13 cellular contexts compared by ENCODE assay signal in the genomic region with DNA sequence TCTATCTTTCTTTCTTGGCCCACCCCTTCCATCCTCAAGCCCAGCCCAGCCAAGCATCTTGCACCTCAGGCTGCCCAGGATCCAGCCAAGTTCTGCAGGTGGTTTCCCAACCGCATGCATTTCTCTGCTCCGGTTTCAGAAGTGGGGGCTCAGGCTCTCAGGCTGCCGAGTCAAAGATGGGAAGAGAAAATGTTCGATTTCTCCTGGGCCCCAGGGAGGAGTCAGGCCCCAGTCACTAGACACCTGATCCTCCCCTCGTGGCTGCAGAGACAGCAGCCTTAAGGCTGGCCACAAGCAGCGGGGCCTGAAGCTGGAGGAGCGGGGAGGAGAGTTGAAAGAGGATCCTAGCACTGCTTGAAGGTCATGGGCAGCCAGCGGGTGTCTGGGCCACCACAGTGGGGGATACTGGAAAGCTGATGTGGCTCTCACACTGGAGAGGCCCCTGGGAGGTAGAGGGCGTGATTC. TPM values are rescaled to one million over a fixed set of nuclear protein-coding genes. Genes with fewer than 3 reads are reported as not detected.
DNase-seq lines count a peak whose midpoint lies in the region; ATAC-seq, FAIRE-seq and TF ChIP-seq lines count a peak whose summit lies in the region.
"Had no signal": no experiment of that assay in that cellular context is flagged by ENCODE, and none has a peak within 500 bp of the region (broad histone marks: within the 10 kb centered on the region; RNA-seq: fewer than 3 reads in every experiment).

No MANE protein-coding gene starts in this region.

- H3K4me3 ChIP-seq in OCI-LY1 (ENCODE audit: low read depth, low read length, poor library complexity, severe bottlenecking) (peak overlapping the region; percentile 28), adrenal gland (no peak overlapping the region)

- no peak for ATAC-seq in HG02763 (IDR thresholded peaks at IDR 0.05; ENCODE audit: unreplicated experiment)

- no peak overlapping the region for H2BK5ac ChIP-seq in H9 (ENCODE audit: insufficient read length, low read length)

- H3K27ac ChIP-seq in H9 (ENCODE audit: insufficient read length, low read depth, low read length), result no peak overlapping the region
- H3K27ac ChIP-seq in OCI-LY1 (ENCODE audit: low read depth, low read length, poor library complexity, severe bottlenecking), result no peak overlapping the region
- no peak overlapping the region for H3K27ac ChIP-seq in adrenal gland
- H3K27ac ChIP-seq: brain microvascular endothelial cell had no signal

- no peaks in the 10 kb centered on the region for H3K79me2 ChIP-seq in H9 (ENCODE audit: insufficient read depth, low read length)
- no peaks in the 10 kb centered on the region for H3K79me2 ChIP-seq in OCI-LY1 (ENCODE audit: insufficient read depth, low read length)

- H3K9ac ChIP-seq in H9 (ENCODE audit: extremely low read depth, insufficient read length, low read length) (no peak overlapping the region), OCI-LY1 (ENCODE audit: low read length) (no peak overlapping the region)

- peaks cover 4 to 8% of the 10 kb centered on the region in 2 experiments for H3K9me3 Mint-ChIP-seq in H9
- H3K9me3 Mint-ChIP-seq: activated CD4-positive, alpha-beta T cell treated with anti-CD3 and anti-CD28 coated beads, Interleukin-2, amount 10 ng/mL, durations not matched to agents 24 days and 14 days had no signal

- no peak overlapping the region for H2BK12ac ChIP-seq in H9 (ENCODE audit: insufficient read length, low read depth, low read length)

- no peak for DNase-seq in GM12892 (ENCODE audit: insufficient read length)
- peak; percentile 64 for DNase-seq in H9
- DNase-seq in myocyte (ENCODE audit: low read depth), result peak; percentile 38
- DNase-seq in SKM-1 treated with dmso at 0.1 percent for 144 hours (lab: John Stamatoyannopoulos, UW; ENCODE audit: unreplicated experiment), result no peak
- DNase-seq in NCI-H1048 (lab: John Stamatoyannopoulos, UW), result no peak
- no peak for DNase-seq in adrenal gland
- DNase-seq: activated CD4-positive, alpha-beta T cell treated with anti-CD3 and anti-CD28 coated beads, Interleukin-2, amount 10 ng/mL, durations not matched to agents 24 days and 14 days; brain microvascular endothelial cell; NCI-H1417 treated with DMSO at 0.1 percent for 48 hours; OCI-M1 had no signal

- H2AFZ ChIP-seq in H9 (ENCODE audit: low read length), result no peak overlapping the region
- no peak overlapping the region for H2AFZ ChIP-seq in OCI-LY1 (ENCODE audit: low read length)

- H2BK20ac ChIP-seq in H9 (ENCODE audit: low read depth, low read length, poor library complexity, severe bottlenecking), result no peak overlapping the region

- no peak overlapping the region for H3K18ac ChIP-seq in H9 (ENCODE audit: insufficient read length, low read depth, low read length)

- H3K36me3 ChIP-seq in OCI-LY1 (ENCODE audit: insufficient read depth, low read length) (no peaks in the 10 kb centered on the region), adrenal gland (replicated peaks in 1 of 2) (no peaks in the 10 kb centered on the region)
- H3K36me3 ChIP-seq: brain microvascular endothelial cell had no signal

- TF ChIP-seq POLR2A in GM12892 (IDR thresholded peaks at IDR 0.05; ENCODE audit: low read depth, low read length) (peak; percentile 63; the same call in 1 of the 2 replicates), adrenal gland (IDR thresholded peaks at IDR 0.05) (no peak)

- no peak overlapping the region for H2BK15ac ChIP-seq in H9 (ENCODE audit: low read depth, low read length)

- H3K27me3 Mint-ChIP-seq in H9 (ENCODE audit: low read depth), result peaks cover 89% of the 10 kb centered on the region

- FAIRE-seq in GM12892 (lab: Jason Lieb, UNC), result no peak

- H4K91ac ChIP-seq in H9 (ENCODE audit: insufficient read length, low read depth, low read length), result no peak overlapping the region

- H3K4me1 Mint-ChIP-seq in H9, result peaks cover 35 to 43% of the 10 kb centered on the region in 2 experiments
- H3K4me1 Mint-ChIP-seq: activated CD4-positive, alpha-beta T cell treated with anti-CD3 and anti-CD28 coated beads, Interleukin-2, amount 10 ng/mL, durations not matched to agents 24 days and 14 days had no signal

- H3K9me3 ChIP-seq in H9 (ENCODE audit: control insufficient read depth, low read depth, low read length), result no peaks in the 10 kb centered on the region
- 0 out of 2 replicates have a peak, but pooled peaks cover 4% of the 10 kb centered on the region for H3K9me3 ChIP-seq in OCI-LY1 (ENCODE audit: low read length)
- no peaks in the 10 kb centered on the region for H3K9me3 ChIP-seq in adrenal gland (replicated peaks in 1 of 3)

- no peak overlapping the region for H3K4ac ChIP-seq in H9 (ENCODE audit: low read depth, low read length)

- peak overlapping the region in 1 of 3 experiments; percentile 13; a peak in 1 of 7 replicates for H3K27ac Mint-ChIP-seq in H9
- H3K27ac Mint-ChIP-seq: activated CD4-positive, alpha-beta T cell treated with anti-CD3 and anti-CD28 coated beads, Interleukin-2, amount 10 ng/mL, durations not matched to agents 24 days and 14 days; T-helper 1 cell treated with Interleukin-12 subunit alpha and Interleukin-12 subunit beta and Interleukin-4 antibody, amounts not matched to agents 30 μg/mL and 1 μg/mL, for 36 hours had no signal

- peak overlapping the region; percentile 12 for H3K4me2 ChIP-seq in H9 (ENCODE audit: insufficient read depth, insufficient read length, low read length)
- H3K4me2 ChIP-seq in OCI-LY1 (ENCODE audit: low read length), result peak overlapping the region; percentile 52; the same call in 1 of the 2 replicates

- no peak overlapping the region for H4K5ac ChIP-seq in H9 (ENCODE audit: insufficient read length, low read depth, low read length)

- H3T11ph ChIP-seq in H9 (ENCODE audit: low read length), result no peak overlapping the region

- no peaks in the 10 kb centered on the region for H3K9me2 ChIP-seq in OCI-LY1 (ENCODE audit: low read depth, low read length)

- no peak overlapping the region for H3K56ac ChIP-seq in H9 (ENCODE audit: insufficient read length, low read depth, low read length)

- H3F3A ChIP-seq in OCI-LY1 (ENCODE audit: insufficient read depth, low read length), result no peaks in the 10 kb centered on the region

- H3K4me3 Mint-ChIP-seq in H9, result peak overlapping the region; percentile 15 to 58
- H3K4me3 Mint-ChIP-seq: activated CD4-positive, alpha-beta T cell treated with anti-CD3 and anti-CD28 coated beads, Interleukin-2, amount 10 ng/mL, durations not matched to agents 24 days and 14 days; T-helper 1 cell treated with Interleukin-12 subunit alpha and Interleukin-12 subunit beta and Interleukin-4 antibody, amounts not matched to agents 30 μg/mL and 1 μg/mL, for 36 hours had no signal

- no peak overlapping the region for H3K23ac ChIP-seq in H9 (ENCODE audit: insufficient read length, low read depth, low read length)

- no peaks in the 10 kb centered on the region for H3K23me2 ChIP-seq in H9 (ENCODE audit: insufficient read length, low read depth, low read length, poor library complexity, severe bottlenecking)

- H4K20me1 ChIP-seq in H9 (ENCODE audit: control insufficient read depth, insufficient read depth, insufficient read length) (no peaks in the 10 kb centered on the region), OCI-LY1 (ENCODE audit: insufficient read depth, low read length) (no peaks in the 10 kb centered on the region)

- TF ChIP-seq CTCF in H9 (conservative IDR thresholded peaks at IDR 0.05) (no peak), OCI-LY1 (IDR thresholded peaks at IDR 0.05; ENCODE audit: low read length) (no peak), adrenal gland (IDR thresholded peaks at IDR 0.05) (no peak)

- no peaks in the 10 kb centered on the region for H3K79me1 ChIP-seq in H9 (ENCODE audit: insufficient read depth, low read depth, low read length, poor library complexity, severe bottlenecking)

- peaks cover 8% of the 10 kb centered on the region for H3K4me1 ChIP-seq in H9 (ENCODE audit: insufficient read depth, low read length)
- H3K4me1 ChIP-seq in OCI-LY1 (ENCODE audit: insufficient read depth, low read length, severe bottlenecking), result peaks cover 15% of the 10 kb centered on the region
- no peaks in the 10 kb centered on the region for H3K4me1 ChIP-seq in adrenal gland (replicated peaks in 1 of 2)

- H4K8ac ChIP-seq in H9 (replicated peaks; ENCODE audit: insufficient read length, low read depth, low read length), result no peak overlapping the region

- H3K14ac ChIP-seq in H9 (ENCODE audit: insufficient read depth, low read length), result peak overlapping the region; percentile 50; the same call in 1 of the 2 replicates

- peaks cover 4% of the 10 kb centered on the region; the same call in 1 of the 2 replicates for H3K27me3 ChIP-seq in H9 (ENCODE audit: insufficient read depth, low read length)
- H3K27me3 ChIP-seq in OCI-LY1 (ENCODE audit: insufficient read depth, low read length), result no peaks in the 10 kb centered on the region; the same call in 1 of the 2 replicates
- no peaks in the 10 kb centered on the region for H3K27me3 ChIP-seq in adrenal gland
- H3K27me3 ChIP-seq: brain microvascular endothelial cell had no signal

- intact Hi-C loops in adrenal gland (cut with DNase I), result no loop called here

- no CpG with 5 or more reads among the region's 9 CpGs for WGBS in H9 (ENCODE audit: extremely low coverage, insufficient read length, low lambda C conversion rate)
- WGBS in adrenal gland, 4 donors, result 62 to 79% (median 70%) methylated on average over 8 to 9 of the region's 9 CpGs

- H2AK5ac ChIP-seq in H9 (ENCODE audit: insufficient read length, low read length), result no peak overlapping the region

- H3K36me3 Mint-ChIP-seq in H9 (ENCODE audit: insufficient read depth in 1 of 3, low read depth in 3 of 3), result peaks cover 0 to 3% (median 0%) of the 10 kb centered on the region in 3 experiments; a peak in 2 of 7 replicates

- no peak overlapping the region for H2BK120ac ChIP-seq in H9 (ENCODE audit: low read depth, low read length, poor library complexity, severe bottlenecking)

RNA-seq across cellular contexts. Expression of gene ZFAND3, which starts 42.2 kb away (rescaled TPM):
- polyA plus RNA-seq in GM12892 (2012; ENCODE audit: missing spikeins), result 44.3 TPM
- 56.7 and 57.7 TPM in 2 replicates for total RNA-seq in H9 (2021)
- 26.9 and 34.2 TPM in 2 replicates for total RNA-seq in myocyte
- 157 TPM for polyA plus RNA-seq in myocyte (2012)
- total RNA-seq in adrenal gland, result 100 to 1,000 TPM in 1 of 8 donors, 10 to 100 TPM in 7; 21.4 to 127 (median 62.2) TPM
- 100 to 1,000 TPM in 1 of 3 donors, 10 to 100 TPM in 2; 21.6 to 163 (median 28.4) TPM for polyA plus RNA-seq in adrenal gland

Comparison
In these comparisons a context has a peak if more than half of its experiments do, and no peak if none do; other contexts are left out.
1. DNase-seq: peak in H9 (single experiment) and myocyte (single experiment); none in GM12892 (single experiment), SKM-1 treated with dmso at 0.1 percent for 144 hours (single experiment), NCI-H1048 (single experiment) and adrenal gland (0 of 7).